ENCODE assay signal across 8 cellular contexts in the genomic region with DNA sequence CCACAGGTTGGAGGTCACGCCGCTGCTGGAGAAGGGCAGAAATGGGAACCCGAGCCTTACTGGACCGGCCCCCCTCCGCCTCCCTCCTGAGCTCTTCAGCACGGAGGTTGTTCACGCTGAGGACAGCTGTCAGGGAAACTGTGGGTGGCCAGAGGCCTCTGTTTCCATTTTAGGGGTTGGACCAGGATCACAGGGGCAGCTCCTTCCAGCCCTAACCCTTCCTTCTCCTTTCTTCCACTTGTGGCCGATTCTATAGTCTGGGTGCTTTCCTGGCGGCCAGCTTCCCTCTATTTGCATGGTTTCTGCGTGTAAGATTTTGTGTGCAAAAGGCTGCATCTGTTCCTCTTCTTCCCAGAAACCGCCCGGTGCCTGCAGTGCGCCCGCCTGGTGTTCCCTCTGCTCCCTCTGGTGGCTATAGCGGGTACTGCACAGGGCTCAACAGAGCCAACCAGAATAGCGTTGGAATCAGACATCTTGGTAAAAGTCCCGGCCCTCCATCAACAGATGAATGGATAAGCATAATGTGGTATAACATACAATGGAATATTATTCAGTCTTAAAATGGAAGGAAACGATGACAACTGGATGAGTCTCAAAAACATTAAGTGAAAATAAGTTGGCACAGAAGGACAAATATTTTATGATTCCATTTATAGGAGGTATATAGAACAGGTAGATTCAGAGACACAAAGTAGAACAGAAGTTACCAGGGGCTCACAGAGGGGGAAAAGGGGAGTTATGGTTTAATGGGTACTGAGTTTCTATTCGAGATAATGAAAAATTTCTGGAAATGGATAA. TPM values are rescaled to one million over a fixed set of nuclear protein-coding genes. Genes with fewer than 3 reads are reported as not detected.
DNase-seq lines count a peak whose midpoint lies in the region; ATAC-seq and TF ChIP-seq lines count a peak whose summit lies in the region.

No MANE protein-coding gene starts in this region.

- H3K27me3 ChIP-seq in dorsolateral prefrontal cortex (no peaks in the 10 kb centered on the region), lung (ENCODE audit: control insufficient read depth, insufficient read depth) (no peaks in the 10 kb centered on the region)

- H3K36me3 ChIP-seq in lung (ENCODE audit: control insufficient read depth in 2 of 2, insufficient read depth in 2 of 2, low read length in 2 of 2) = no peaks in the 10 kb centered on the region

- H3K4me3 Mint-ChIP-seq in HFFc6 = peak overlapping the region; percentile 59

- H3K9me3 ChIP-seq in lung (ENCODE audit: control insufficient read depth in 2 of 2, insufficient read depth in 1 of 2, low read length in 1 of 2) = no peaks in the 10 kb centered on the region

- peaks cover 0 to 6% of the 10 kb centered on the region in 2 donors for H3K4me1 ChIP-seq in lung (ENCODE audit: control insufficient read depth in 2 of 2, insufficient read depth in 2 of 2, low read length in 2 of 2)

- no peaks in the 10 kb centered on the region for H3K9me3 Mint-ChIP-seq in HFFc6

- in situ Hi-C loops in Caki2 (cut with HindIII; ENCODE audit: low pct_unique_long_range_greater_than_20kb, low sequenced_read_pairs) = no loop called here

- H3K36me3 Mint-ChIP-seq in HFFc6 (ENCODE audit: low read depth) = no peaks in the 10 kb centered on the region

- ATAC-seq in lung (ENCODE audit: insufficient read depth, low FRiP score) (peak; percentile 89), GM21619 (IDR thresholded peaks at IDR 0.05; ENCODE audit: unreplicated experiment) (no peak)

- H3K4me3 ChIP-seq in dorsolateral prefrontal cortex (peak overlapping the region in 16 of 59 donors; percentile 4 to 35 (median 16)), lung (no peak overlapping the region)

- DNase-seq in Caki2 (ENCODE audit: low read depth) (peak; percentile 49), HFFc6 (peak; percentile 73), NCI-H774 (lab: John Stamatoyannopoulos, UW) (peak; percentile 65), dorsolateral prefrontal cortex (peak; percentile 83 to 96 (median 92)), lung (ENCODE audit: low spot score) (peak; percentile 89)
- peak; percentile 92 to 93 for DNase-seq in activated CD4-positive, alpha-beta T cell treated with anti-CD3 and anti-CD28 coated beads, Interleukin-2, amount 50 U/mL, for 48 hours
- DNase-seq in stimulated activated CD8-positive, alpha-beta memory T cell treated with anti-CD3 and anti-CD28 coated beads, Interleukin-12 subunit alpha, Interleukin-12 subunit beta, amount 100 ng/mL, for 24 hours (ENCODE audit: extremely low read depth) = peak; percentile 56

- peak; percentile 100 for TF ChIP-seq CTCF in HFFc6 (IDR thresholded peaks at IDR 0.05)
- TF ChIP-seq CTCF in dorsolateral prefrontal cortex (IDR thresholded peaks at IDR 0.05 in 54 of 56, conservative IDR thresholded peaks at IDR 0.05 in 2 of 56; ENCODE audit: low read depth in 1 of 56, partially characterized antibody in 56 of 56) = peak in 55 of 56 donors; percentile 99 to 100 (median 100)
- peak; percentile 98 for TF ChIP-seq CTCF in lung (IDR thresholded peaks at IDR 0.05; ENCODE audit: control extremely low read depth, extremely low read depth)

- intact Hi-C loops in dorsolateral prefrontal cortex (cut with DNase I) = loop anchor here (1.0 to 10.0 kb wide), 3 partner anchors 117 to 611 kb away; no protein-coding TSS in a partner anchor

- H3K27ac ChIP-seq in dorsolateral prefrontal cortex = peak overlapping the region in 56 of 59 donors; percentile 3 to 92 (median 76)
- H3K27ac ChIP-seq in lung (ENCODE audit: low read depth in 1 of 2, low read length in 1 of 2) = peak overlapping the region in 1 of 2 donors; percentile 60

- H3K27me3 Mint-ChIP-seq in HFFc6 (ENCODE audit: insufficient read depth) = peaks cover 13% of the 10 kb centered on the region

- no peak overlapping the region for H3K27ac Mint-ChIP-seq in HFFc6

- H3K4me1 Mint-ChIP-seq in HFFc6 (ENCODE audit: low read depth) = peaks cover 10% of the 10 kb centered on the region

- WGBS in lung, 2 donors = 11 to 12% methylated on average over 19 of the region's 19 CpGs

RNA-seq across cellular contexts. Expression of gene SLC22A8, which starts 8.4 kb away (rescaled TPM):
- not detected in 2 replicates for total RNA-seq in Caki2 (2014; rRNA removed; shearing (Covaris generic); ENCODE audit: low replicate concordance)
- not detected for total RNA-seq in HFFc6 (2021; fragmentation: NEBNext Ultra II Directional; extraction: Animal tissue kit (Norgen Biotek cat#: 25700))
- total RNA-seq in dorsolateral prefrontal cortex = 1 to 10 TPM in 32 of 120 experiments, under 1 TPM in 14, not detected in 74; 0.08 to 7.8 (median 2.0) TPM
- total RNA-seq in lung = not detected
- polyA plus RNA-seq in lung = not detected

RNA-seq across cellular contexts. Expression of gene SLC22A6, which starts 39.3 kb away (rescaled TPM):
- not detected in 2 replicates for total RNA-seq in Caki2 (2014; rRNA removed; shearing (Covaris generic); ENCODE audit: low replicate concordance)
- total RNA-seq in HFFc6 (2021; fragmentation: NEBNext Ultra II Directional; extraction: Animal tissue kit (Norgen Biotek cat#: 25700)) = not detected
- 10 to 100 TPM in 2 of 120 experiments, 1 to 10 TPM in 63, under 1 TPM in 49, not detected in 6; 0.22 to 15.5 (median 1.1) TPM for total RNA-seq in dorsolateral prefrontal cortex
- total RNA-seq in lung = not detected
- polyA plus RNA-seq in lung = not detected
